Comparison of ENCODE assay signal across 1 cellular context in genomic region chr17:61412860-61413653, GRCh38.
A peak's percentile ranks its signal among the peaks of the same experiment; 100 is the strongest.
TF ChIP-seq lines count a peak whose summit lies in the region.

No MANE protein-coding gene starts in this region.

TF ChIP-seq in HepG2, 621 proteins besides CTCF, POLR2A, EP300 and RAD21 (continued from another document and continues in another):
- TF ChIP-seq ZNF710 (CRISPR knock-in tag; IDR thresholded peaks at IDR 0.05; ENCODE audit: borderline replicate concordance) (0 out of 2 replicates have a peak, but pooled peaks have one; percentile 28), ZNF777 (CRISPR knock-in tag; IDR thresholded peaks at IDR 0.05) (peak; percentile 99), ZNF572 (CRISPR knock-in tag; IDR thresholded peaks at IDR 0.05) (no peak), U2AF2 (IDR thresholded peaks at IDR 0.05; ENCODE audit: low read depth, low read length) (no peak), ZNF672 (CRISPR knock-in tag; IDR thresholded peaks at IDR 0.05) (no peak), AKNA (CRISPR knock-in tag; IDR thresholded peaks at IDR 0.05; ENCODE audit: borderline replicate concordance) (no peak), REPIN1 (CRISPR knock-in tag; IDR thresholded peaks at IDR 0.05; ENCODE audit: borderline replicate concordance, low read depth) (no peak; the same call in 1 of the 2 replicates), NRL (CRISPR knock-in tag; IDR thresholded peaks at IDR 0.05; ENCODE audit: borderline replicate concordance) (no peak; the same call in 1 of the 2 replicates), PATZ1 (CRISPR knock-in tag; IDR thresholded peaks at IDR 0.05) (peak; percentile 66), ZNF431 (CRISPR knock-in tag; IDR thresholded peaks at IDR 0.05; ENCODE audit: borderline replicate concordance, low read depth) (peak; percentile 1; the same call in 1 of the 2 replicates), RXRB (CRISPR knock-in tag; IDR thresholded peaks at IDR 0.05; ENCODE audit: borderline replicate concordance) (0 out of 2 replicates have a peak, but pooled peaks have one; percentile 45), PBX3 (CRISPR knock-in tag; IDR thresholded peaks at IDR 0.05; ENCODE audit: borderline replicate concordance) (no peak), SAFB2 (CRISPR knock-in tag; IDR thresholded peaks at IDR 0.05; ENCODE audit: borderline replicate concordance, low read depth) (peak; percentile 88), ZNF383 (CRISPR knock-in tag; IDR thresholded peaks at IDR 0.05; ENCODE audit: borderline replicate concordance) (no peak; the same call in 1 of the 2 replicates), ZNF784 (CRISPR knock-in tag; IDR thresholded peaks at IDR 0.05; ENCODE audit: borderline replicate concordance) (no peak; the same call in 1 of the 2 replicates), SP4 (CRISPR knock-in tag; IDR thresholded peaks at IDR 0.05) (no peak), ZNF44 (CRISPR knock-in tag; IDR thresholded peaks at IDR 0.05) (peak; percentile 31; the same call in 1 of the 2 replicates), ZBED4 (CRISPR knock-in tag; IDR thresholded peaks at IDR 0.05; ENCODE audit: borderline replicate concordance) (no peak; the same call in 1 of the 2 replicates), SNAPC5 (CRISPR knock-in tag; IDR thresholded peaks at IDR 0.05; ENCODE audit: borderline replicate concordance) (no peak), GABPA (IDR thresholded peaks at IDR 0.05; ENCODE audit: low read depth, low read length) (no peak), GABPA (CRISPR knock-in tag; IDR thresholded peaks at IDR 0.05; ENCODE audit: low read depth) (no peak), ZFP91 (CRISPR knock-in tag; IDR thresholded peaks at IDR 0.05; ENCODE audit: borderline replicate concordance) (0 out of 2 replicates have a peak, but pooled peaks have one; percentile 51), MXD4 (CRISPR knock-in tag; IDR thresholded peaks at IDR 0.05) (no peak), ZFP36 (IDR thresholded peaks at IDR 0.05; ENCODE audit: borderline replicate concordance, low read depth, low read length, partially characterized antibody) (no peak), ZFP41 (CRISPR knock-in tag; IDR thresholded peaks at IDR 0.05; ENCODE audit: borderline replicate concordance) (peak; percentile 16; the same call in 1 of the 2 replicates), ZNF766 (CRISPR knock-in tag; IDR thresholded peaks at IDR 0.05; ENCODE audit: borderline replicate concordance) (no peak), AKAP8 (CRISPR knock-in tag; IDR thresholded peaks at IDR 0.05) (no peak), PITX1 (CRISPR knock-in tag; IDR thresholded peaks at IDR 0.05) (0 out of 2 replicates have a peak, but pooled peaks have one; percentile 12), ZNF317 (CRISPR knock-in tag; IDR thresholded peaks at IDR 0.05) (peak; percentile 38; the same call in 1 of the 2 replicates), HBP1 (CRISPR knock-in tag; IDR thresholded peaks at IDR 0.05; ENCODE audit: low read depth) (no peak), MXD3 (CRISPR knock-in tag; IDR thresholded peaks at IDR 0.05) (peak; percentile 52; the same call in 1 of the 2 replicates), NPAS2 (CRISPR knock-in tag; IDR thresholded peaks at IDR 0.05; ENCODE audit: borderline replicate concordance) (no peak), SMC3 (IDR thresholded peaks at IDR 0.05; ENCODE audit: low read length) (no peak), LCORL (IDR thresholded peaks at IDR 0.05) (no peak), LCORL (CRISPR knock-in tag; IDR thresholded peaks at IDR 0.05) (0 out of 2 replicates have a peak, but pooled peaks have one; percentile 17), NCOA2 (CRISPR knock-in tag; IDR thresholded peaks at IDR 0.05) (peak; percentile 25), ZNF556 (CRISPR knock-in tag; IDR thresholded peaks at IDR 0.05; ENCODE audit: borderline replicate concordance) (no peak), ZNF350 (CRISPR knock-in tag; IDR thresholded peaks at IDR 0.05; ENCODE audit: borderline replicate concordance, low read depth) (no peak; the same call in 1 of the 2 replicates), SOX13 (IDR thresholded peaks at IDR 0.05) (no peak; the same call in 1 of the 2 replicates), SOX13 (CRISPR knock-in tag; conservative IDR thresholded peaks at IDR 0.05 in 1 of 2, IDR thresholded peaks at IDR 0.05 in 1 of 2) (no peak)
